8 cellular contexts compared by ENCODE assay signal in the genomic region with DNA sequence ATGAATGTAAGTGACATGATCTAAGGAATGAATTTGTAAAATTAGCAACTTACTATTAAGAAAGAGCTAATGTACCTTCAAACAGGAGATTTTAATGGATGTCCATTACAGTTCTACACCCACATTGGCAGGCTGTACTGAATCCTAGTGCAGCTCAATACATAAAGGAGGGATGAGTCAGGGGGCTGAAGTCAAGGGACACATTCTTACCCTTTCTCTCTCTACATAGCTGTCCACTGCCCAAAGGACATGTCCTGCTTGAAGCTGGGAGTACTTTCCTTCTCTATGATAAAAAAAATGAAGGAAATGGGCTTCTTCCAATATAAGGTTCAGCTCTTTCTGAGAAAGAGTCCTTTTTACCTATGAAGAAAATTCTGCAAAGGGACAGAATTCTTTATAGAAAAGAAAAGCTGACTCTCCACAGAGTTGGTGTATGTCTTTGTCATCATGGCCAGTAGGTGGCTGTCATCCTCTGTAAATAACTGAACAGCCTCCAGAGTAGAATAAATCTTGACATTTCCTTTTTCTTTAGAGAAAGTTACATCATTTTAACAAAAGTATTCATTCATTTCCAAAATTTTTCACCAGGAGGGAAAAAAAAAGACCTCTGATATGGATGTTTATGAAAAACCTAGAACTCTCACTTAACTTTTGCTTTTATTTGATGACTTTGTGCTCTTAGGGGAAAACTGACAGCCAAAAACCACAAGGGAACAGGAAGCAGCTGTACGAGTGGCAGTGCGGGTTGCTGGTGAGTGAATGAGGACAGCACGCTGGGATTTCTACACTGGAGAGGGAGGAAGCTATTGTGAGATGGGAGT. TPM values are rescaled to one million over a fixed set of nuclear protein-coding genes. Genes with fewer than 3 reads are reported as not detected.
DNase-seq lines count a peak whose midpoint lies in the region; ATAC-seq and TF ChIP-seq lines count a peak whose summit lies in the region.

No MANE protein-coding gene starts in this region.

- H3K27ac Mint-ChIP-seq in brain = peak overlapping the region in 2 of 5 experiments; percentile 0 to 17

- peak; percentile 82 for ATAC-seq in HG02610 (IDR thresholded peaks at IDR 0.05; ENCODE audit: unreplicated experiment)

- H3K4me3 ChIP-seq in kidney epithelial cell (ENCODE audit: low read depth, low read length) (no peak overlapping the region), transverse colon (no peak overlapping the region)

- intact Hi-C loops in transverse colon (cut with DNase I; ENCODE audit: low total_unique reads) = no loop called here

- no peaks in the 10 kb centered on the region for H3K9me3 ChIP-seq in transverse colon

- H3K36me3 Mint-ChIP-seq in brain = no peaks in the 10 kb centered on the region

- H3K27me3 ChIP-seq in kidney epithelial cell (ENCODE audit: control insufficient read depth, insufficient read depth, low read length) (peaks cover 8% of the 10 kb centered on the region), transverse colon (peaks cover 8% of the 10 kb centered on the region)

- H3K9me3 Mint-ChIP-seq in brain = no peaks in the 10 kb centered on the region

- in situ Hi-C loops in transverse colon (cut with MboI; ENCODE audit: low pct_ligation_motif_present in 1 of 4, low pct_unique_long_range_greater_than_20kb in 1 of 4, low sequenced_read_pairs in 3 of 4) = no loop called here

- peaks cover 3% of the 10 kb centered on the region for H3K27me3 Mint-ChIP-seq in brain

- no peaks in the 10 kb centered on the region for H3K36me3 ChIP-seq in kidney epithelial cell (ENCODE audit: control insufficient read depth, insufficient read depth, low read length)
- no peaks in the 10 kb centered on the region for H3K36me3 ChIP-seq in transverse colon

- peak; percentile 34 for DNase-seq in AG20443 (ENCODE audit: low spot score)
- DNase-seq in NCI-H1105 treated with DMSO at 0.1 percent for 48 hours (lab: John Stamatoyannopoulos, UW) = peak; percentile 17
- no peak for DNase-seq in kidney epithelial cell (ENCODE audit: low read depth)
- DNase-seq in transverse colon = no peak
- DNase-seq in stimulated activated CD4-positive, alpha-beta T cell treated with anti-CD3 and anti-CD28 coated beads, Interleukin-2, amount 100 ng/mL, for 24 hours = no peak

- WGBS in transverse colon (ENCODE audit: low coverage in 1 of 2), 2 donors = 0 to 6% methylated on average over 3 of the region's 3 CpGs

- TF ChIP-seq CTCF in GM12874 (IDR thresholded peaks at IDR 0.05; ENCODE audit: insufficient read depth, low read depth, low read length) = peak; percentile 52; the same call in 1 of the 2 replicates
- TF ChIP-seq CTCF in brain (conservative IDR thresholded peaks at IDR 0.05) = peak; percentile 61 to 75
- TF ChIP-seq CTCF in kidney epithelial cell (IDR thresholded peaks at IDR 0.05; ENCODE audit: insufficient read depth, low read length, poor library complexity, severe bottlenecking) = peak; percentile 57
- peak; percentile 19 to 44 (median 36) for TF ChIP-seq CTCF in transverse colon (IDR thresholded peaks at IDR 0.05)

- peaks cover 5% of the 10 kb centered on the region for H3K4me1 Mint-ChIP-seq in brain

- H3K27ac ChIP-seq in transverse colon = no peak overlapping the region

- TF ChIP-seq EP300 in transverse colon (IDR thresholded peaks at IDR 0.05; ENCODE audit: low read depth) = no peak

- peaks cover 0 to 6% (median 0%) of the 10 kb centered on the region in 4 donors for H3K4me1 ChIP-seq in transverse colon

- no peak for TF ChIP-seq POLR2A in transverse colon (IDR thresholded peaks at IDR 0.05)

- H3K4me3 Mint-ChIP-seq in brain = peak overlapping the region in 4 of 5 experiments; percentile 6 to 56 (median 40)

RNA-seq across cellular contexts. Expression of a gene that starts 13.1 kb away (rescaled TPM):
- polyA plus RNA-seq in brain (ENCODE audit: insufficient read depth, low read depth, low replicate concordance) = not detected
- not detected in 2 replicates for total RNA-seq in kidney epithelial cell
- total RNA-seq in transverse colon = not detected

RNA-seq across cellular contexts. Expression of a gene that starts 24.9 kb away (rescaled TPM):
- polyA plus RNA-seq in brain (ENCODE audit: insufficient read depth, low read depth, low replicate concordance) = not detected
- total RNA-seq in kidney epithelial cell = not detected in 2 replicates
- total RNA-seq in transverse colon = not detected

RNA-seq across cellular contexts. Expression of a gene that starts 35.8 kb away (rescaled TPM):
- polyA plus RNA-seq in brain (ENCODE audit: insufficient read depth, low read depth, low replicate concordance) = not detected
- total RNA-seq in kidney epithelial cell = not detected in 2 replicates
- not detected for total RNA-seq in transverse colon

RNA-seq across cellular contexts. Expression of a gene that starts 46.0 kb away (rescaled TPM):
- not detected for polyA plus RNA-seq in brain (ENCODE audit: insufficient read depth, low read depth, low replicate concordance)
- total RNA-seq in kidney epithelial cell = not detected in 2 replicates
- total RNA-seq in transverse colon = not detected

RNA-seq across cellular contexts. Expression of a gene that starts 50.9 kb away (rescaled TPM):
- polyA plus RNA-seq in brain (ENCODE audit: insufficient read depth, low read depth, low replicate concordance) = not detected
- not detected in 2 replicates for total RNA-seq in kidney epithelial cell
- total RNA-seq in transverse colon = not detected

Comparison
In these comparisons a context has a peak if more than half of its experiments do, and no peak if none do; other contexts are left out.
1. DNase-seq: peak in AG20443 (single experiment) and NCI-H1105 treated with DMSO at 0.1 percent for 48 hours (single experiment); none in kidney epithelial cell (single experiment), transverse colon (single experiment) and stimulated activated CD4-positive, alpha-beta T cell treated with anti-CD3 and anti-CD28 coated beads, Interleukin-2, amount 100 ng/mL, for 24 hours (0 of 2).
2. Peak in every context shown above with its lines, with median percentiles within 50 percentile points of each other: CTCF ChIP-seq.